17 cellular contexts compared by ENCODE assay signal in the genomic region with DNA sequence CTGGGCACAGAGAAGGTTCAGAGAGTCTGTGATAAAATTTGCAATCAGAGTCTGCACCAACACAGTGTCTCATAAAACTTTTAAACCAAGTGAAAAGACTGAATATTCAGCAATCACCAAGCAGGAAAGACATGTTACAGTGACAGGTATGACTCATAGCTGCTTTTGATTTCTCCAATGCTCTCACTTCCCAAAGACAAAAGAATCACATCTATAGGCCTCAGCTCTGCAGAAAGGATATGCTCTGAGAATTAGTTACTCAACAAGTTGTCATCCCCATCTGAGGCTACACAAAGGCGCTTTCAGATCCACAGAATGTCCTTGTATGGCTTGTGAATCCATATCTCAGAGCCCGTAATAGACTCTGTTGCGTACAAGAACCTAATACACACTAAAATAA.
DNase-seq lines count a peak whose midpoint lies in the region; ATAC-seq and TF ChIP-seq lines count a peak whose summit lies in the region.
"Had no signal": no experiment of that assay in that cellular context is flagged by ENCODE, and none has a peak within 500 bp of the region (broad histone marks: within the 10 kb centered on the region; RNA-seq: fewer than 3 reads in every experiment).

No MANE protein-coding gene starts in this region.

- H3K4me1 Mint-ChIP-seq in stimulated activated naive B cell treated with anti-CD40 and anti-IgM and Interleukin-4, amounts not matched to agents 10 μg/mL and 1 μg/mL and 100 μg/mL, for 72 hours: no peaks in the 10 kb centered on the region
- H3K4me1 Mint-ChIP-seq: IgD-negative memory B cell had no signal

- no peak overlapping the region for H3K4me3 Mint-ChIP-seq in stimulated activated naive B cell treated with anti-CD40 and anti-IgM and Interleukin-4, amounts not matched to agents 10 μg/mL and 1 μg/mL and 100 μg/mL, for 72 hours
- H3K4me3 Mint-ChIP-seq: activated T-helper 1 cell treated with anti-CD3 and anti-CD28 coated beads, Interleukin-12 subunit alpha, Interleukin-12 subunit beta, Interleukin-2, Interleukin-4 antibody, amounts not matched to agents 30 ng/mL and 10 ng/mL and 1 ng/mL, durations not matched to agents 14 hours and 24 hours and 36 hours; IgD-negative memory B cell; WTC11 had no signal

- no peak for ATAC-seq in stimulated activated naive B cell treated with anti-CD40 and anti-IgM and Interleukin-4, amounts not matched to agents 10 μg/mL and 1 μg/mL and 100 μg/mL, for 72 hours (replicated peaks)
- ATAC-seq: left ventricle myocardium superior, WTC11 had no signal

- no peak overlapping the region for H3K27ac Mint-ChIP-seq in stimulated activated naive B cell treated with anti-CD40 and anti-IgM and Interleukin-4, amounts not matched to agents 10 μg/mL and 1 μg/mL and 100 μg/mL, for 72 hours
- H3K27ac Mint-ChIP-seq: activated T-helper 1 cell treated with anti-CD3 and anti-CD28 coated beads, Interleukin-12 subunit alpha, Interleukin-12 subunit beta, Interleukin-2, Interleukin-4 antibody, amounts not matched to agents 30 ng/mL and 10 ng/mL and 1 ng/mL, durations not matched to agents 14 hours and 24 hours and 36 hours; IgD-negative memory B cell; WTC11 had no signal

- no peaks in the 10 kb centered on the region for H3K36me3 Mint-ChIP-seq in stimulated activated naive B cell treated with anti-CD40 and anti-IgM and Interleukin-4, amounts not matched to agents 10 μg/mL and 1 μg/mL and 100 μg/mL, for 72 hours
- H3K36me3 Mint-ChIP-seq: CD14-positive monocyte, IgD-negative memory B cell had no signal

- H3K9me3 ChIP-seq in NT2/D1 (ENCODE audit: insufficient read depth, low read length) (peaks cover 5% of the 10 kb centered on the region; the same call in 1 of the 2 replicates), suprapubic skin (no peaks in the 10 kb centered on the region)
- H3K9me3 ChIP-seq: neutrophil, Peyer's patch had no signal

- peak; percentile 7 for DNase-seq in EL
- DNase-seq in NT2/D1 (ENCODE audit: low read depth, low spot score): peak; percentile 11
- peak; percentile 55 for DNase-seq in astrocyte of the spinal cord (ENCODE audit: low read depth, low spot score)
- DNase-seq in kidney tubule cell (ENCODE audit: low spot score): peak; percentile 72
- no peak for DNase-seq in activated CD4-positive, alpha-beta T cell treated with anti-CD3 and anti-CD28 coated beads, Interleukin-2, amount 50 U/mL, for 48 hours
- DNase-seq in OCI-M1 (lab: John Stamatoyannopoulos, UW): no peak
- no peak for DNase-seq in suprapubic skin (ENCODE audit: low spot score in 2 of 2)
- DNase-seq in stimulated activated naive B cell treated with anti-CD40 and anti-IgM and Interleukin-4, amounts not matched to agents 10 μg/mL and 1 μg/mL and 100 μg/mL, for 72 hours: no peak
- DNase-seq: central memory CD4-positive, alpha-beta T cell; left ventricle myocardium superior; NCI-H2081 treated with DMSO at 0.1 percent for 48 hours; Peyer's patch had no signal

- H3K4me3 ChIP-seq in NT2/D1 (ENCODE audit: insufficient read length, low read depth) (no peak overlapping the region), astrocyte of the spinal cord (ENCODE audit: low read depth, low read length) (no peak overlapping the region), suprapubic skin (no peak overlapping the region)
- H3K4me3 ChIP-seq: Peyer's patch had no signal

- 92% methylated on average over 3 of the region's 3 CpGs for WGBS in suprapubic skin

- TF ChIP-seq CTCF in astrocyte of the spinal cord (IDR thresholded peaks at IDR 0.05; ENCODE audit: low read depth, low read length) (no peak), suprapubic skin (IDR thresholded peaks at IDR 0.05) (no peak)

- TF ChIP-seq EP300 in suprapubic skin (IDR thresholded peaks at IDR 0.05): no peak

- peaks cover 20 to 28% of the 10 kb centered on the region in 2 donors for H3K27me3 Mint-ChIP-seq in stimulated activated naive B cell treated with anti-CD40 and anti-IgM and Interleukin-4, amounts not matched to agents 10 μg/mL and 1 μg/mL and 100 μg/mL, for 72 hours

- H3K36me3 ChIP-seq in NT2/D1 (ENCODE audit: insufficient read depth, insufficient read length, low read length): no peaks in the 10 kb centered on the region
- no peaks in the 10 kb centered on the region for H3K36me3 ChIP-seq in suprapubic skin
- H3K36me3 ChIP-seq: neutrophil, Peyer's patch had no signal

- H3K4me1 ChIP-seq in NT2/D1 (ENCODE audit: insufficient read depth, insufficient read length) (peaks cover 2% of the 10 kb centered on the region), suprapubic skin (no peaks in the 10 kb centered on the region)
- H3K4me1 ChIP-seq: Peyer's patch had no signal

- in situ Hi-C loops in astrocyte of the spinal cord (cut with HindIII; ENCODE audit: low sequenced_read_pairs): no loop called here

- H3K27ac ChIP-seq in suprapubic skin: no peak overlapping the region
- H3K27ac ChIP-seq: neutrophil, Peyer's patch had no signal

- H3K9ac ChIP-seq in NT2/D1 (ENCODE audit: insufficient read length, low read depth): no peak overlapping the region

- TF ChIP-seq POLR2A in suprapubic skin (IDR thresholded peaks at IDR 0.05): no peak

- no peaks in the 10 kb centered on the region for H3K9me3 Mint-ChIP-seq in stimulated activated naive B cell treated with anti-CD40 and anti-IgM and Interleukin-4, amounts not matched to agents 10 μg/mL and 1 μg/mL and 100 μg/mL, for 72 hours
- H3K9me3 Mint-ChIP-seq: activated T-helper 1 cell treated with anti-CD3 and anti-CD28 coated beads, Interleukin-12 subunit alpha, Interleukin-12 subunit beta, Interleukin-2, Interleukin-4 antibody, amounts not matched to agents 30 ng/mL and 10 ng/mL and 1 ng/mL, durations not matched to agents 14 hours and 24 hours and 36 hours; CD14-positive monocyte; IgD-negative memory B cell had no signal

- H3K27me3 ChIP-seq in NT2/D1 (ENCODE audit: insufficient read depth, insufficient read length) (no peaks in the 10 kb centered on the region), suprapubic skin (peaks cover 3% of the 10 kb centered on the region)
- H3K27me3 ChIP-seq: neutrophil, Peyer's patch had no signal

Comparison
In these comparisons a context has a peak if more than half of its experiments do, and no peak if none do; other contexts are left out.
1. DNase-seq: peak in EL (single experiment), NT2/D1 (single experiment), astrocyte of the spinal cord (single experiment) and kidney tubule cell (single experiment); none in activated CD4-positive, alpha-beta T cell treated with anti-CD3 and anti-CD28 coated beads, Interleukin-2, amount 50 U/mL, for 48 hours (0 of 2), OCI-M1 (single experiment), suprapubic skin (0 of 2) and stimulated activated naive B cell treated with anti-CD40 and anti-IgM and Interleukin-4, amounts not matched to agents 10 μg/mL and 1 μg/mL and 100 μg/mL, for 72 hours (single experiment).